In genomic region chr1:109984456-109985250, GRCh38 we compare ENCODE assay signal across 8 cellular contexts. TPM values are rescaled to one million over a fixed set of nuclear protein-coding genes. Genes with fewer than 3 reads are reported as not detected.
A peak's percentile ranks its signal among the peaks of the same experiment; 100 is the strongest.
DNase-seq lines count a peak whose midpoint lies in the region; ATAC-seq, FAIRE-seq and TF ChIP-seq lines count a peak whose summit lies in the region.

TSS of gene AHCYL1 (plus strand) at chr1:109984765. CDS start at chr1:109985053, 288 bp downstream.

- CTCF ChIA-PET in BJ (lab: Yijun Ruan, JAX), result interaction anchor here (0.6 to 14.6 kb wide), 75 partner anchors 9 to 511 kb away, joined by 3 to 763 read pairs (median 5); partner anchors contain the start of genes CSF1, GNAI3, GSTM4 and STRIP1

- no peaks in the 10 kb centered on the region for H3K36me3 ChIP-seq in BJ (ENCODE audit: control insufficient read depth, insufficient read depth, low read length)
- peaks cover under 1 to 2% of the 10 kb centered on the region in 2 donors for H3K36me3 ChIP-seq in kidney (ENCODE audit: control insufficient read depth in 1 of 2, insufficient read depth in 2 of 2, low read length in 2 of 2)

- H3K9ac ChIP-seq in kidney (ENCODE audit: low read length in 2 of 2), result peak within 1 kb of the TSS; percentile 93 to 96

- intact Hi-C loops in kidney (cut with DNase I), result loop anchor here (5.0 kb wide), 1 partner anchor 207 kb away; no protein-coding TSS in a partner anchor

- TF ChIP-seq CTCF in BJ (IDR thresholded peaks at IDR 0.05; ENCODE audit: insufficient read depth, low read depth, low read length) (peak; percentile 96), kidney (IDR thresholded peaks at IDR 0.05; ENCODE audit: borderline replicate concordance, extremely low read depth, insufficient read depth) (peak; percentile 99)

- peak; percentile 90 for FAIRE-seq in kidney (lab: Jason Lieb, UNC)

- peak; percentile 97 for ATAC-seq in HG03439 (IDR thresholded peaks at IDR 0.05; ENCODE audit: unreplicated experiment)

- H3K27me3 ChIP-seq in BJ (ENCODE audit: control insufficient read depth, insufficient read depth, low read length), result no peaks in the 10 kb centered on the region

- no peaks in the 10 kb centered on the region for H3K9me3 ChIP-seq in kidney (ENCODE audit: control insufficient read depth in 1 of 2, low read length in 2 of 2)

- TF ChIP-seq POLR2A in GM19193 (IDR thresholded peaks at IDR 0.05; ENCODE audit: extremely low read depth, insufficient read depth, insufficient read length), result peak; percentile 80

- DNase-seq in BJ (ENCODE audit: low read depth) (peak; percentile 86), NCI-H510A (lab: John Stamatoyannopoulos, UW) (peak; percentile 95), cerebellum (ENCODE audit: low spot score) (peak; percentile 100), kidney (peak; percentile 100)
- peak; percentile 99 for DNase-seq in activated CD4-positive, alpha-beta T cell treated with anti-CD3 and anti-CD28 coated beads for 1 hour
- peak; percentile 100 for DNase-seq in stimulated activated CD4-positive, alpha-beta T cell treated with anti-CD3 and anti-CD28 coated beads, Interleukin-15, amount 100 ng/mL, for 24 hours

- peaks cover 24 to 32% of the 10 kb centered on the region in 2 donors for H3K4me1 ChIP-seq in kidney (ENCODE audit: control insufficient read depth in 1 of 2, insufficient read depth in 1 of 2, low read depth in 1 of 2, low read length in 2 of 2)

- H3K27ac ChIP-seq in kidney (ENCODE audit: low read depth in 2 of 2, low read length in 2 of 2), result peak within 1 kb of the TSS; percentile 97 to 98

- H3K4me3 ChIP-seq in BJ (ENCODE audit: low read depth, low read length) (peak within 1 kb of the TSS; percentile 89), kidney (ENCODE audit: low read length in 2 of 2) (peak within 1 kb of the TSS; percentile 89 to 94)

- POLR2A ChIA-PET in BJ (lab: Charles Lee), result interaction anchor here (0.6 to 1.7 kb wide), 7 partner anchors 27 to 467 kb away, joined by 3 to 9 read pairs (median 4); partner anchors contain the start of gene STRIP1

RNA-seq across cellular contexts. Expression of gene AHCYL1, which starts in this region (rescaled TPM):
- polyA plus RNA-seq in BJ (2011; rRNA removed) (95.5 and 105 TPM in 2 replicates), kidney (ENCODE audit: insufficient read depth, low read depth, low replicate concordance) (103 TPM)
- 64.5 and 72.6 TPM in 2 replicates for polyA minus RNA-seq in BJ (2011; rRNA and poly(A)+ RNA removed)
- total RNA-seq in cerebellum (39.6 TPM), kidney (125 TPM)

Comparison
In these comparisons a context has a peak if more than half of its experiments do, and no peak if none do; other contexts are left out.
1. Peak in every context shown above with its lines: DNase-seq, ATAC-seq, H3K4me3 ChIP-seq and H3K27ac ChIP-seq.